28 cellular contexts compared by ENCODE assay signal in the genomic region with DNA sequence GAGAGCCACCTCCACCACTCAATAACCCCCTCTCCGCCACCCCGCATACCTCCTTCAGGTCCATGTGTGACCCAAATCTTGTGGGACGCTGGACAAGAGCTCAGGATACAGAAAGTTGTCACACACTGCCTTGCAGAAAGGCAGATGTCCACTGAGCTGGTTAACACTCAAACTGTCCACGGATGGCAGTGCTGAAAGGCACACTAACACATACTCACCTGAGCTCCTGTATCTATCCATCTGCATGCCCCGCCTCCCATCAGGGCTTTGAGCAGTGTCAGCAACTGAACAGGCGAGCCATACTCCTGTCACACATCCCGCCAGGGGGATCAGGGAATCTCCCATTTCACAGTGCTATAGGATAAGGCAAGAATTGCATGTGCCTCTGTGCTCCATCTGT.
"Had no signal": no experiment of that assay in that cellular context is flagged by ENCODE, and none has a peak within 500 bp of the region (broad histone marks: within the 10 kb centered on the region; RNA-seq: fewer than 3 reads in every experiment).

No MANE protein-coding gene starts in this region.

- H3K4me3 Mint-ChIP-seq: activated naive CD8-positive, alpha-beta T cell; naive thymus-derived CD4-positive, alpha-beta T cell; stimulated activated memory B cell treated with anti-CD40 and anti-IgM and Interleukin-4, amounts not matched to agents 10 μg/mL and 1 μg/mL and 100 μg/mL, for 72 hours; stimulated activated naive CD8-positive, alpha-beta T cell treated with anti-CD3 and anti-CD28 coated beads, Interleukin-15, amount 100 ng/mL, for 72 hours; type B pancreatic cell had no signal

- H3K4me1 Mint-ChIP-seq: naive thymus-derived CD4-positive, alpha-beta T cell; stimulated activated memory B cell treated with anti-CD40 and anti-IgM and Interleukin-4, amounts not matched to agents 10 μg/mL and 1 μg/mL and 100 μg/mL, for 72 hours; stimulated activated naive CD8-positive, alpha-beta T cell treated with anti-CD3 and anti-CD28 coated beads, Interleukin-15, amount 100 ng/mL, for 72 hours had no signal

- H3K27ac Mint-ChIP-seq: activated naive CD8-positive, alpha-beta T cell; stimulated activated memory B cell treated with anti-CD40 and anti-IgM and Interleukin-4, amounts not matched to agents 10 μg/mL and 1 μg/mL and 100 μg/mL, for 72 hours; stimulated activated naive CD8-positive, alpha-beta T cell treated with anti-CD3 and anti-CD28 coated beads, Interleukin-15, amount 100 ng/mL, for 72 hours; type B pancreatic cell had no signal

- H2AFZ ChIP-seq: parathyroid adenoma had no signal

- H3K4me1 ChIP-seq: body of pancreas, colonic mucosa, gastroesophageal sphincter, parathyroid adenoma, psoas muscle, sigmoid colon, vagina had no signal

- H3K36me3 ChIP-seq: cardiac muscle cell, colonic mucosa, gastroesophageal sphincter, sigmoid colon, vagina had no signal

- H3K9me3 Mint-ChIP-seq: stimulated activated memory B cell treated with anti-CD40 and anti-IgM and Interleukin-4, amounts not matched to agents 10 μg/mL and 1 μg/mL and 100 μg/mL, for 72 hours; type B pancreatic cell had no signal

- H3K27ac ChIP-seq: body of pancreas, cardiac muscle cell, colonic mucosa, gastroesophageal sphincter, parathyroid adenoma, psoas muscle, sigmoid colon, vagina had no signal

- H3K27me3 Mint-ChIP-seq: activated naive CD8-positive, alpha-beta T cell; naive thymus-derived CD4-positive, alpha-beta T cell; stimulated activated memory B cell treated with anti-CD40 and anti-IgM and Interleukin-4, amounts not matched to agents 10 μg/mL and 1 μg/mL and 100 μg/mL, for 72 hours; stimulated activated naive CD8-positive, alpha-beta T cell treated with anti-CD3 and anti-CD28 coated beads, Interleukin-15, amount 100 ng/mL, for 72 hours; type B pancreatic cell had no signal

- DNase-seq: activated CD4-positive, alpha-beta T cell treated with anti-CD3 and anti-CD28 coated beads for 48 hours; activated CD4-positive, alpha-beta T cell treated with anti-CD3 and anti-CD28 coated beads, Interleukin-2, amount 50 U/mL, for 48 hours; activated CD8-positive, alpha-beta memory T cell treated with anti-CD3 and anti-CD28 coated beads for 24 hours; activated effector memory CD4-positive, alpha-beta T cell treated with Interleukin-2 at 50 U/mL for 16 hours; activated naive CD4-positive, alpha-beta T cell treated with Interleukin-2 at 50 U/mL for 16 hours; anterior cingulate cortex; body of pancreas; cerebellar nuclear complex; colonic mucosa; effector CD8-positive, alpha-beta T cell; erythroblast; hippocampal formation; midbrain; naive thymus-derived CD4-positive, alpha-beta T cell; nucleus accumbens; psoas muscle; sigmoid colon; small intestine; stimulated activated CD4-positive, alpha-beta T cell treated with anti-CD3 and anti-CD28 coated beads, Interleukin-4, amount 100 ng/mL, for 24 hours; stimulated activated naive CD8-positive, alpha-beta T cell treated with anti-CD3 and anti-CD28 coated beads, Interleukin-15, amount 100 ng/mL, for 72 hours; substantia nigra had no signal

- H3K27me3 ChIP-seq: body of pancreas, cardiac muscle cell, colonic mucosa, gastroesophageal sphincter, sigmoid colon, vagina had no signal

- H3K9me3 ChIP-seq: body of pancreas, colonic mucosa, psoas muscle, sigmoid colon, vagina had no signal

- H3K36me3 Mint-ChIP-seq: activated naive CD8-positive, alpha-beta T cell; stimulated activated memory B cell treated with anti-CD40 and anti-IgM and Interleukin-4, amounts not matched to agents 10 μg/mL and 1 μg/mL and 100 μg/mL, for 72 hours; type B pancreatic cell had no signal

- H3K4me3 ChIP-seq: body of pancreas, cardiac muscle cell, colonic mucosa, gastroesophageal sphincter, psoas muscle, sigmoid colon, vagina had no signal

- H3K79me2 ChIP-seq: parathyroid adenoma had no signal

- ATAC-seq: body of pancreas; gastroesophageal sphincter; naive thymus-derived CD4-positive, alpha-beta T cell; psoas muscle; stimulated activated memory B cell treated with anti-CD40 and anti-IgM and Interleukin-4, amounts not matched to agents 10 μg/mL and 1 μg/mL and 100 μg/mL, for 72 hours; stimulated activated naive CD8-positive, alpha-beta T cell treated with anti-CD3 and anti-CD28 coated beads, Interleukin-15, amount 100 ng/mL, for 72 hours had no signal

- H3K9ac ChIP-seq: parathyroid adenoma had no signal
